ENCODE assay signal across 24 cellular contexts in genomic region chr16:50444546-50444945, GRCh38.
DNase-seq lines count a peak whose midpoint lies in the region; ATAC-seq and TF ChIP-seq lines count a peak whose summit lies in the region.
"Had no signal": no experiment of that assay in that cellular context is flagged by ENCODE, and none has a peak within 500 bp of the region (broad histone marks: within the 10 kb centered on the region; RNA-seq: fewer than 3 reads in every experiment).

No MANE protein-coding gene starts in this region.

- H3K18ac ChIP-seq in mesenchymal stem cell (ENCODE audit: low read depth in 1 of 2, low read length in 2 of 2), result no peak overlapping the region

- peaks cover 15% of the 10 kb centered on the region for H3K9me3 Mint-ChIP-seq in MCF 10A (ENCODE audit: unreplicated experiment)

- no peaks in the 10 kb centered on the region for H3K4me1 Mint-ChIP-seq in MCF 10A (ENCODE audit: insufficient read depth, unreplicated experiment)

- H3K79me1 ChIP-seq in mesenchymal stem cell (replicated peaks; ENCODE audit: low read length, poor library complexity, severe bottlenecking), result no peaks in the 10 kb centered on the region

- CTCF ChIA-PET in MCF 10A (lab: Yijun Ruan, JAX), result no interaction called here

- TF ChIP-seq POLR2A in breast epithelium (IDR thresholded peaks at IDR 0.05) (no peak), testis (IDR thresholded peaks at IDR 0.05) (no peak), Peyer's patch (IDR thresholded peaks at IDR 0.05) (no peak)

- no peak overlapping the region for H2AFZ ChIP-seq in mesenchymal stem cell (ENCODE audit: low read depth, low read length)

- POLR2A ChIA-PET in MCF 10A (lab: Yijun Ruan, JAX), result interaction anchor here (0.9 kb wide), 1 partner anchor 15 kb away, joined by 3 read pairs; no protein-coding TSS in a partner anchor

- H4K8ac ChIP-seq in mesenchymal stem cell (ENCODE audit: low read length), result no peak overlapping the region

- no peak for TF ChIP-seq CTCF in MCF 10A (IDR thresholded peaks at IDR 0.05; ENCODE audit: unreplicated experiment)
- no peak for TF ChIP-seq CTCF in breast epithelium (IDR thresholded peaks at IDR 0.05)
- TF ChIP-seq CTCF in testis (IDR thresholded peaks at IDR 0.05), result no peak
- no peak for TF ChIP-seq CTCF in Peyer's patch (IDR thresholded peaks at IDR 0.05)

- ATAC-seq in GM21447 (IDR thresholded peaks at IDR 0.05; ENCODE audit: unreplicated experiment), result no peak
- ATAC-seq: CD8-positive, alpha-beta T cell; K562; Panc1 had no signal

- H3K36me3 ChIP-seq in breast epithelium (no peaks in the 10 kb centered on the region), mesenchymal stem cell (ENCODE audit: control insufficient read depth in 1 of 2, insufficient read depth in 2 of 2, low read depth in 1 of 2, low read length in 2 of 2) (no peaks in the 10 kb centered on the region), testis (ENCODE audit: low read depth, missing control alignments) (no peaks in the 10 kb centered on the region), Peyer's patch (no peaks in the 10 kb centered on the region)
- H3K36me3 ChIP-seq: SJCRH30 had no signal

- peaks cover 23 to 31% of the 10 kb centered on the region in 2 donors for H3K9me3 ChIP-seq in breast epithelium
- peaks cover 3% of the 10 kb centered on the region for H3K9me3 ChIP-seq in mesenchymal stem cell (ENCODE audit: control insufficient read depth, low read length)
- H3K9me3 ChIP-seq in testis, result no peaks in the 10 kb centered on the region
- H3K9me3 ChIP-seq in Peyer's patch, result peaks cover 0 to 16% (median 0%) of the 10 kb centered on the region in 4 donors
- H3K9me3 ChIP-seq: SJCRH30 had no signal

- WGBS in mesenchymal stem cell, result 72% methylated on average over 1 of the region's 1 CpG
- 56 to 67% methylated on average over 1 of the region's 1 CpG for WGBS in testis, 2 donors

- no peak overlapping the region for H2BK12ac ChIP-seq in mesenchymal stem cell (ENCODE audit: low read length in 2 of 2)

- peaks cover 7% of the 10 kb centered on the region for H3K36me3 Mint-ChIP-seq in MCF 10A (ENCODE audit: insufficient read depth, unreplicated experiment)

- H2BK120ac ChIP-seq in mesenchymal stem cell (ENCODE audit: low read depth, low read length), result no peak overlapping the region

- H3K4ac ChIP-seq in mesenchymal stem cell (ENCODE audit: low read depth in 1 of 2, low read length in 2 of 2), result no peak overlapping the region

- H2BK5ac ChIP-seq in mesenchymal stem cell (ENCODE audit: low read depth, low read length, poor library complexity, severe bottlenecking), result no peak overlapping the region

- H3K4me1 ChIP-seq in breast epithelium (no peaks in the 10 kb centered on the region), mesenchymal stem cell (ENCODE audit: control insufficient read depth, insufficient read depth, low read depth, low read length) (peaks cover 1% of the 10 kb centered on the region), testis (no peaks in the 10 kb centered on the region), Peyer's patch (no peaks in the 10 kb centered on the region)
- H3K4me1 ChIP-seq: SJCRH30 had no signal

- BruUV-seq in MCF 10A (replicated peaks; lab: Mats Ljungman, UMichigan), result no TSS peak

- H3K14ac ChIP-seq in mesenchymal stem cell (ENCODE audit: low read length in 2 of 2), result no peak overlapping the region

- H3K27ac ChIP-seq in breast epithelium (no peak overlapping the region), mesenchymal stem cell (ENCODE audit: low read length, poor library complexity, severe bottlenecking) (no peak overlapping the region), testis (no peak overlapping the region), Peyer's patch (no peak overlapping the region)
- H3K27ac ChIP-seq: SJCRH30 had no signal

- DNase-seq in MCF 10A (ENCODE audit: unreplicated experiment) (peak; percentile 14), breast epithelium (ENCODE audit: low spot score in 2 of 2) (no peak), amniotic epithelial cell (ENCODE audit: low read depth) (peak; percentile 5), mesenchymal stem cell (peak; percentile 1), testis (peak; percentile 17), cardiac septum (ENCODE audit: low spot score) (no peak), Peyer's patch (no peak)
- DNase-seq: AML-193; C1 segment of cervical spinal cord; CD8-positive, alpha-beta T cell; GDM1; H7; HFFc6; NCI-H1105; NCI-H146; NCI-H2081; NCI-H2171; NCI-H345; NCI-H524; NCI-H774; SJCRH30 had no signal

- H3K27me3 ChIP-seq in breast epithelium (no peaks in the 10 kb centered on the region), mesenchymal stem cell (ENCODE audit: control insufficient read depth in 1 of 2, insufficient read depth in 1 of 2, low read length in 2 of 2) (peaks cover 25 to 27% of the 10 kb centered on the region in 2 experiments), testis (no peaks in the 10 kb centered on the region), Peyer's patch (no peaks in the 10 kb centered on the region)

- H3K4me3 ChIP-seq in breast epithelium (no peak overlapping the region), mesenchymal stem cell (ENCODE audit: insufficient read depth in 1 of 2, low read depth in 1 of 2, low read length in 2 of 2) (no peak overlapping the region), testis (no peak overlapping the region), Peyer's patch (no peak overlapping the region)
- H3K4me3 ChIP-seq: K562, SJCRH30 had no signal

- no peak overlapping the region for H4K91ac ChIP-seq in mesenchymal stem cell (ENCODE audit: low read length)

- H2BK15ac ChIP-seq in mesenchymal stem cell (ENCODE audit: low read depth, poor library complexity, severe bottlenecking), result no peak overlapping the region

- intact Hi-C loops in MCF 10A (cut with micrococcal nuclease), result no loop called here
- intact Hi-C loops in breast epithelium (cut with DNase I; ENCODE audit: low total_unique reads), result no loop called here
- intact Hi-C loops in testis (cut with DNase I; ENCODE audit: low total_unique reads), result no loop called here
- intact Hi-C loops in cardiac septum (cut with DNase I), result no loop called here

- no peak overlapping the region for H3K23ac ChIP-seq in mesenchymal stem cell (ENCODE audit: low read length in 2 of 2)

- no peak overlapping the region for H3K4me3 Mint-ChIP-seq in MCF 10A (ENCODE audit: unreplicated experiment)
- H3K4me3 Mint-ChIP-seq: CD8-positive, alpha-beta T cell; HFFc6 had no signal

- H3K4me2 ChIP-seq in mesenchymal stem cell (ENCODE audit: low read length, poor library complexity, severe bottlenecking), result no peak overlapping the region

- no peak overlapping the region for H3K27ac Mint-ChIP-seq in MCF 10A (ENCODE audit: low read depth, unreplicated experiment)
- H3K27ac Mint-ChIP-seq: CD8-positive, alpha-beta T cell; HFFc6 had no signal

- H3K27me3 Mint-ChIP-seq in MCF 10A (ENCODE audit: insufficient read depth, unreplicated experiment), result peaks cover 11% of the 10 kb centered on the region

- no peak overlapping the region for H2AK5ac ChIP-seq in mesenchymal stem cell (ENCODE audit: low read length, severe bottlenecking)

- no peak overlapping the region for H3K9ac ChIP-seq in mesenchymal stem cell (ENCODE audit: low read length)

Comparison
In these comparisons a context has a peak if more than half of its experiments do, and no peak if none do; other contexts are left out.
1. DNase-seq: peak in MCF 10A (single experiment), amniotic epithelial cell (single experiment), mesenchymal stem cell (single experiment) and testis (single experiment); none in breast epithelium (0 of 2), cardiac septum (single experiment) and Peyer's patch (0 of 3).